21 cellular contexts compared by ENCODE assay signal in the genomic region with DNA sequence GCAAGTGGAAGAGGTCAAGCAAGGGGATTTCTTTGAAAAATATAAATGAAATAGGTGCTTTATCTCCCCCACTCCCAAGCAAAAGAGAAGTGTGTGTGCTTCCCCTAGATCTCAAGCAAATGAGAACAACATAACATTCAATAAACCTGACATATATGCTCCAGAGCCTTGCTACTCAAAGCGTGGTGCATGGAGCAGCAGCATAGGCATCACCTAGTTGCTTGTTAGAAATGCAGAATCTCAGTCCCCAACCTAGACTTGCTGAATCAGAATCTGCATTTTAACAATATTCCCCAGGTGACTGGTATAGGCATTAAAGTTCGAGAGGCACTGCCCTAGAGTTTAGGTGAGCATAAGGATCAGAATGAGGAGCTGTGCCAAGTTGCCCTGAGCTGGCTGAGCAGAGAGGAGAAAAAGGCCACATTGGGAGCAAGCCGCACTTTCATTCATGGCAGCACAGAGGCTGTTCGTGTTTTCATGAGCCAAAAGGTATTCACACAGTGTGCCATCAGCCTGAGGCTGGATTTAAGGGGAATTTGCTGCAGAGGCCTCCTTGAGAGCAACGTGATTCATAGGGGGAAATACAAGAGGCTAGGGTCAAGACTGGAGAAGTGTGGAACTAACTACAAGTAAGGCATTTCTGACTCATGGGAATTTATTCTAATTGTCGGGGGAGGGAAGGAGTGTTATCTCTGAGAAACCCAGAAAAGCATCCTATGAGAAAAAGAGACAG. TPM values are rescaled to one million over a fixed set of nuclear protein-coding genes. Genes with fewer than 3 reads are reported as not detected.
DNase-seq lines count a peak whose midpoint lies in the region; ATAC-seq and TF ChIP-seq lines count a peak whose summit lies in the region.
"Had no signal": no experiment of that assay in that cellular context is flagged by ENCODE, and none has a peak within 500 bp of the region (broad histone marks: within the 10 kb centered on the region; RNA-seq: fewer than 3 reads in every experiment).

No MANE protein-coding gene starts in this region.

- no peaks in the 10 kb centered on the region for H3K9me1 ChIP-seq in IMR-90 (ENCODE audit: insufficient read depth, low read length)

- dilution Hi-C loops in IMR-90 (cut with HindIII; ENCODE audit: low sequenced_read_pairs, unreplicated experiment), result no loop called here

- H2AK9ac ChIP-seq in IMR-90 (replicated peaks; ENCODE audit: low read depth, low read length, poor library complexity), result no peak overlapping the region

- H3K79me1 ChIP-seq in IMR-90 (ENCODE audit: low read depth in 1 of 2, low read length in 2 of 2) (no peaks in the 10 kb centered on the region), mesenchymal stem cell (replicated peaks; ENCODE audit: low read length, poor library complexity, severe bottlenecking) (no peaks in the 10 kb centered on the region)

- H3K23ac ChIP-seq in IMR-90 (ENCODE audit: low read depth, low read length) (no peak overlapping the region), mesenchymal stem cell (ENCODE audit: low read length in 2 of 2) (no peak overlapping the region)

- H3K18ac ChIP-seq in IMR-90 (ENCODE audit: low read depth, low read length) (no peak overlapping the region), mesenchymal stem cell (ENCODE audit: low read depth in 1 of 2, low read length in 2 of 2) (no peak overlapping the region)

- no peak for TF ChIP-seq CTCF in IMR-90 (conservative IDR thresholded peaks at IDR 0.05; ENCODE audit: low read depth, low read length)
- TF ChIP-seq CTCF in dorsolateral prefrontal cortex (IDR thresholded peaks at IDR 0.05 in 54 of 56, conservative IDR thresholded peaks at IDR 0.05 in 2 of 56; ENCODE audit: low read depth in 1 of 56, partially characterized antibody in 56 of 56), result no peak

- H4K91ac ChIP-seq in IMR-90 (ENCODE audit: insufficient read depth, low read depth, low read length) (no peak overlapping the region), mesenchymal stem cell (ENCODE audit: low read length) (no peak overlapping the region)

- peak; percentile 35 for ATAC-seq in IMR-90 (ENCODE audit: low read depth)
- no peak for ATAC-seq in HG02763 (IDR thresholded peaks at IDR 0.05; ENCODE audit: unreplicated experiment)
- ATAC-seq: activated CD4-positive, CD25-positive, alpha-beta regulatory T cell treated with anti-CD3 and anti-CD28 coated beads, Interleukin-2, amount 50 U/mL, for 24 hours; heart left ventricle; left lobe of liver had no signal

- no peak overlapping the region for H2BK12ac ChIP-seq in mesenchymal stem cell (ENCODE audit: low read length in 2 of 2)

- H3K27ac ChIP-seq in IMR-90 (ENCODE audit: insufficient read depth, low read length), result no peak overlapping the region
- H3K27ac ChIP-seq in mesenchymal stem cell (ENCODE audit: low read length, poor library complexity, severe bottlenecking), result no peak overlapping the region
- no peak overlapping the region for H3K27ac ChIP-seq in dorsolateral prefrontal cortex
- H3K27ac ChIP-seq: heart left ventricle, HL-60, vagina had no signal

- H4K5ac ChIP-seq in IMR-90 (ENCODE audit: low read depth, low read length), result no peak overlapping the region

- BruUV-seq in IMR-90 (replicated peaks; lab: Mats Ljungman, UMichigan), result no TSS peak

- no peaks in the 10 kb centered on the region for H3K36me3 ChIP-seq in IMR-90 (ENCODE audit: control insufficient read depth, insufficient read depth, low read length)
- no peaks in the 10 kb centered on the region for H3K36me3 ChIP-seq in mesenchymal stem cell (ENCODE audit: control insufficient read depth in 1 of 2, insufficient read depth in 2 of 2, low read depth in 1 of 2, low read length in 2 of 2)
- H3K36me3 ChIP-seq: heart left ventricle, vagina had no signal

- CTCF ChIA-PET in IMR-90 (lab: Yijun Ruan, JAX), result no interaction called here

- H2BK15ac ChIP-seq in IMR-90 (ENCODE audit: low read depth, low read length) (no peak overlapping the region), mesenchymal stem cell (ENCODE audit: low read depth, poor library complexity, severe bottlenecking) (no peak overlapping the region)

- H2AFZ ChIP-seq in IMR-90 (replicated peaks; ENCODE audit: low read length, poor library complexity) (no peak overlapping the region), mesenchymal stem cell (ENCODE audit: low read depth, low read length) (no peak overlapping the region)

- 59% methylated on average over 2 of the region's 6 CpGs; no CpG with 5 or more reads in 1 of the 2 experiments for WGBS in IMR-90 (ENCODE audit: extremely low coverage in 2 of 2, insufficient read length in 1 of 2), 2 experiments
- WGBS in mesenchymal stem cell, result 67% methylated on average over 6 of the region's 6 CpGs

- H3K14ac ChIP-seq in IMR-90 (replicated peaks; ENCODE audit: low read depth, low read length) (no peak overlapping the region), mesenchymal stem cell (ENCODE audit: low read length in 2 of 2) (no peak overlapping the region)

- TF ChIP-seq RAD21 in IMR-90 (IDR thresholded peaks at IDR 0.05; ENCODE audit: low read length), result no peak

- H3K27me3 ChIP-seq in IMR-90 (ENCODE audit: control insufficient read depth, insufficient read depth, low read length) (peaks cover 3% of the 10 kb centered on the region; the same call in 1 of the 2 replicates), mesenchymal stem cell (ENCODE audit: control insufficient read depth in 1 of 2, insufficient read depth in 1 of 2, low read length in 2 of 2) (no peaks in the 10 kb centered on the region), dorsolateral prefrontal cortex (no peaks in the 10 kb centered on the region)
- H3K27me3 ChIP-seq: heart left ventricle, vagina had no signal

- H3K9ac ChIP-seq in IMR-90 (ENCODE audit: low read depth, low read length) (no peak overlapping the region), mesenchymal stem cell (ENCODE audit: low read length) (no peak overlapping the region)

- H3K4me3 ChIP-seq in IMR-90 (ENCODE audit: insufficient read depth, low read depth, low read length) (no peak overlapping the region), mesenchymal stem cell (ENCODE audit: insufficient read depth in 1 of 2, low read depth in 1 of 2, low read length in 2 of 2) (no peak overlapping the region), dorsolateral prefrontal cortex (no peak overlapping the region)
- H3K4me3 ChIP-seq: heart left ventricle, vagina had no signal

- no peak for TF ChIP-seq POLR2A in IMR-90 (IDR thresholded peaks at IDR 0.05; ENCODE audit: low read depth, low read length)

- no peak overlapping the region for H2AK5ac ChIP-seq in IMR-90 (ENCODE audit: low read depth, low read length)
- H2AK5ac ChIP-seq in mesenchymal stem cell (ENCODE audit: low read length, severe bottlenecking), result no peak overlapping the region

- POLR2A ChIA-PET in IMR-90 (lab: Charles Lee; ENCODE audit: unreplicated experiment), result no interaction called here

- peaks cover 3% of the 10 kb centered on the region; the same call in 1 of the 2 replicates for H3K9me3 ChIP-seq in IMR-90 (ENCODE audit: control insufficient read depth, insufficient read depth, low read length)
- H3K9me3 ChIP-seq in mesenchymal stem cell (ENCODE audit: control insufficient read depth, low read length), result no peaks in the 10 kb centered on the region
- H3K9me3 ChIP-seq: vagina had no signal

- no peak overlapping the region for H2BK5ac ChIP-seq in IMR-90 (ENCODE audit: low read depth, low read length, poor library complexity, severe bottlenecking)
- H2BK5ac ChIP-seq in mesenchymal stem cell (ENCODE audit: low read depth, low read length, poor library complexity, severe bottlenecking), result no peak overlapping the region

- in situ Hi-C loops in IMR-90 (cut with MboI; ENCODE audit: low sequenced_read_pairs), result no loop called here

- H3K4me2 ChIP-seq in IMR-90 (ENCODE audit: low read depth, low read length) (no peak overlapping the region), mesenchymal stem cell (ENCODE audit: low read length, poor library complexity, severe bottlenecking) (no peak overlapping the region)

- no peaks in the 10 kb centered on the region for H4K20me1 ChIP-seq in IMR-90 (ENCODE audit: insufficient read depth, low read length)

- H2BK120ac ChIP-seq in IMR-90 (ENCODE audit: low read depth, low read length) (no peak overlapping the region), mesenchymal stem cell (ENCODE audit: low read depth, low read length) (no peak overlapping the region)

- no peak overlapping the region for H3K4ac ChIP-seq in IMR-90 (ENCODE audit: low read depth, low read length)
- H3K4ac ChIP-seq in mesenchymal stem cell (ENCODE audit: low read depth in 1 of 2, low read length in 2 of 2), result no peak overlapping the region

- DNase-seq in ELR (ENCODE audit: low read depth) (peak; percentile 88), IMR-90 (peak; percentile 71), dedifferentiated amniotic fluid mesenchymal stem cell (ENCODE audit: extremely low spot score) (peak; percentile 36), mesenchymal stem cell (peak; percentile 64), dorsolateral prefrontal cortex (no peak), NCI-H1930 (lab: John Stamatoyannopoulos, UW) (no peak), hypothalamus (lab: John Stamatoyannopoulos, UW) (no peak)
- DNase-seq: activated CD8-positive, alpha-beta memory T cell treated with anti-CD3 and anti-CD28 coated beads, Interleukin-2, amount 50 U/mL, for 48 hours; activated naive CD4-positive, alpha-beta T cell treated with anti-CD3 and anti-CD28 coated beads, Interleukin-2, amount 50 U/mL, for 16 hours; heart left ventricle; NCI-H2081; NCI-H69; posterior cingulate gyrus; T-helper 1 cell had no signal

- 0 out of 2 replicates have a peak, but pooled peaks cover 2% of the 10 kb centered on the region for H3K4me1 ChIP-seq in IMR-90 (ENCODE audit: control insufficient read depth, insufficient read depth, low read length)
- H3K4me1 ChIP-seq in mesenchymal stem cell (ENCODE audit: control insufficient read depth, insufficient read depth, low read depth, low read length), result peaks cover 2% of the 10 kb centered on the region
- H3K4me1 ChIP-seq: heart left ventricle, vagina had no signal

- H4K8ac ChIP-seq in IMR-90 (ENCODE audit: low read depth in 2 of 2, low read length in 2 of 2), result no peak overlapping the region
- no peak overlapping the region for H4K8ac ChIP-seq in mesenchymal stem cell (ENCODE audit: low read length)

- intact Hi-C loops in IMR-90 (cut with micrococcal nuclease), result no loop called here
- intact Hi-C loops in dorsolateral prefrontal cortex (cut with DNase I), result no loop called here

- no peak overlapping the region for H3K56ac ChIP-seq in IMR-90 (ENCODE audit: extremely low read depth, insufficient read depth, low read length)

- no peak overlapping the region for H2BK20ac ChIP-seq in IMR-90 (ENCODE audit: low read depth, low read length)

RNA-seq across cellular contexts. Expression of gene LPAR3, which starts 14.3 kb away (rescaled TPM):
- total RNA-seq in IMR-90 (2012; rRNA removed), result 0.18 and 0.28 TPM in 2 replicates
- 0.07 and 0.09 TPM in 2 replicates for polyA plus RNA-seq in IMR-90 (2012; rRNA removed)
- 0.12 and 0.56 TPM in 2 replicates for polyA plus RNA-seq in IMR-90 (2012; cell fraction: cytosol; rRNA removed)
- polyA plus RNA-seq in IMR-90 (2012; cell fraction: nucleus; rRNA removed; ENCODE audit: low replicate concordance), result 0.03 TPM in 1 of 2 replicates, not detected in the other
- polyA plus RNA-seq in mesenchymal stem cell (2013, experiment 1 of 2), result 3.7 TPM
- 3.8 TPM for polyA plus RNA-seq in mesenchymal stem cell (2013, experiment 2 of 2)
- 10 to 100 TPM in 1 of 120 experiments, 1 to 10 TPM in 114, under 1 TPM in 5; 0.43 to 13.7 (median 3.6) TPM for total RNA-seq in dorsolateral prefrontal cortex
- total RNA-seq: endothelial cell of umbilical vein, myocyte had no signal
- polyA plus RNA-seq: endothelial cell of umbilical vein had no signal

Comparison
In these comparisons a context has a peak if more than half of its experiments do, and no peak if none do; other contexts are left out.
1. DNase-seq: peak in ELR (single experiment), IMR-90 (single experiment), dedifferentiated amniotic fluid mesenchymal stem cell (single experiment) and mesenchymal stem cell (single experiment); none in dorsolateral prefrontal cortex (0 of 10), NCI-H1930 (0 of 2) and hypothalamus (0 of 51).